In genomic region chr6:144321839-144322591, GRCh38 we compare ENCODE assay signal across 13 cellular contexts. TPM values are rescaled to one million over a fixed set of nuclear protein-coding genes. Genes with fewer than 3 reads are reported as not detected.
DNase-seq lines count a peak whose midpoint lies in the region; ATAC-seq, FAIRE-seq and TF ChIP-seq lines count a peak whose summit lies in the region.
"Had no signal": no experiment of that assay in that cellular context is flagged by ENCODE, and none has a peak within 500 bp of the region (broad histone marks: within the 10 kb centered on the region; RNA-seq: fewer than 3 reads in every experiment).

No MANE protein-coding gene starts in this region.

- peak overlapping the region; percentile 79 for H3K27ac ChIP-seq in VCaP
- no peak overlapping the region for H3K27ac ChIP-seq in right lobe of liver
- H3K27ac ChIP-seq: gastroesophageal sphincter had no signal

- 33% methylated on average over 6 of the region's 12 CpGs for WGBS in right lobe of liver (ENCODE audit: insufficient coverage, low coverage, low lambda C conversion rate, missing lambda C conversion rate)

- no peak overlapping the region for H3K4me3 ChIP-seq in right lobe of liver
- H3K4me3 ChIP-seq: gastroesophageal sphincter, HAP-1 had no signal

- in situ Hi-C loops in ACHN (cut with HindIII; ENCODE audit: low pct_ligation_motif_present, low pct_unique_long_range_greater_than_20kb, low sequenced_read_pairs), result no loop called here

- DNase-seq in ACHN (peak; percentile 23), H54 (ENCODE audit: insufficient read length, low spot score) (peak; percentile 47), right lobe of liver (no peak), GM12891 (ENCODE audit: insufficient read length, low spot score) (no peak), NCI-H2029 (lab: John Stamatoyannopoulos, UW) (no peak), HuH-7.5 (ENCODE audit: low spot score) (no peak), NCI-H446 treated with DMSO at 0.1 percent for 48 hours (lab: John Stamatoyannopoulos, UW) (no peak)
- DNase-seq: activated CD4-positive, alpha-beta T cell treated with anti-CD3 and anti-CD28 coated beads, Interleukin-2, amount 10 ng/mL, durations not matched to agents 7 days and 5 days; activated gamma-delta T cell treated with Interleukin-2 at 50 U/mL for 16 hours; NCI-H524 treated with DMSO at 0.1 percent for 48 hours had no signal

- FAIRE-seq in H54 (lab: Jason Lieb, UNC), result no peak
- no peak for FAIRE-seq in GM12891 (lab: Jason Lieb, UNC)

- intact Hi-C loops in right lobe of liver (cut with DNase I), result no loop called here

- no peak for TF ChIP-seq CTCF in VCaP (conservative IDR thresholded peaks at IDR 0.05)
- TF ChIP-seq CTCF in right lobe of liver (IDR thresholded peaks at IDR 0.05), result no peak

- no peaks in the 10 kb centered on the region for H3K27me3 ChIP-seq in right lobe of liver
- H3K27me3 ChIP-seq: gastroesophageal sphincter had no signal

- no peaks in the 10 kb centered on the region for H3K36me3 ChIP-seq in right lobe of liver
- H3K36me3 ChIP-seq: gastroesophageal sphincter, HAP-1 had no signal

- peak; percentile 82 to 92 (median 90) for ATAC-seq in right lobe of liver
- ATAC-seq: gastroesophageal sphincter had no signal

- peaks cover 0 to 20% (median 2%) of the 10 kb centered on the region in 4 donors for H3K4me1 ChIP-seq in right lobe of liver

- H3K9me3 ChIP-seq in right lobe of liver, result no peaks in the 10 kb centered on the region
- H3K9me3 ChIP-seq: gastroesophageal sphincter, HAP-1 had no signal

- TF ChIP-seq POLR2A in H54 (IDR thresholded peaks at IDR 0.05; ENCODE audit: low read depth, low read length) (no peak), right lobe of liver (IDR thresholded peaks at IDR 0.05) (no peak), GM12891 (IDR thresholded peaks at IDR 0.05; ENCODE audit: low read depth, low read length) (no peak)

TF ChIP-seq in GM12891, 5 proteins besides CTCF, POLR2A, EP300 and RAD21:
- TF ChIP-seq SPI1 (IDR thresholded peaks at IDR 0.05; ENCODE audit: low read depth, low read length), result no peak
- no peak for TF ChIP-seq POLR2AphosphoS5 (IDR thresholded peaks at IDR 0.05; ENCODE audit: low read depth, low read length)
- no peak for TF ChIP-seq TAF1 (IDR thresholded peaks at IDR 0.05; ENCODE audit: low read depth, low read length)
- no peak for TF ChIP-seq PAX5 (IDR thresholded peaks at IDR 0.05; ENCODE audit: insufficient read depth, low read length, severe bottlenecking)

RNA-seq across cellular contexts. Expression of gene UTRN, which starts 36.9 kb away (rescaled TPM):
- total RNA-seq in right lobe of liver, result 10 to 100 TPM; 27.7 to 66.5 (median 40.8) TPM
- 12.6 TPM for polyA plus RNA-seq in GM12891 (2012; ENCODE audit: low read depth, missing spikeins)

Comparison
In these comparisons a context has a peak if more than half of its experiments do, and no peak if none do; other contexts are left out.
1. DNase-seq: peak in ACHN (single experiment) and H54 (single experiment); none in right lobe of liver (0 of 3), GM12891 (single experiment), NCI-H2029 (single experiment), HuH-7.5 (single experiment) and NCI-H446 treated with DMSO at 0.1 percent for 48 hours (single experiment).